ENCODE assay signal across 1 cellular context in genomic region chr18:79901665-79902064, GRCh38.
TF ChIP-seq lines count a peak whose summit lies in the region.

No MANE protein-coding gene starts in this region.

TF ChIP-seq in WTC11, 78 proteins besides CTCF, POLR2A, EP300 and RAD21 (continued from another document):
- TF ChIP-seq AR (CRISPR knock-in tag; IDR thresholded peaks at IDR 0.05) (no peak), ATF6 (CRISPR knock-in tag; IDR thresholded peaks at IDR 0.05) (no peak), ATF1 (CRISPR knock-in tag; IDR thresholded peaks at IDR 0.05) (no peak), NR2C2 (CRISPR knock-in tag; IDR thresholded peaks at IDR 0.05) (no peak), ZSCAN18 (CRISPR knock-in tag; IDR thresholded peaks at IDR 0.05) (no peak), CREM (CRISPR knock-in tag; IDR thresholded peaks at IDR 0.05) (no peak), GABPB1 (CRISPR knock-in tag; IDR thresholded peaks at IDR 0.05) (no peak)
